In genomic region chr2:59354498-59354897, GRCh38 we compare ENCODE assay signal across 4 cellular contexts.
"Had no signal": no experiment of that assay in that cellular context is flagged by ENCODE, and none has a peak within 500 bp of the region (broad histone marks: within the 10 kb centered on the region; RNA-seq: fewer than 3 reads in every experiment).

No MANE protein-coding gene starts in this region.

- H3K4me1 Mint-ChIP-seq: GM23338, H9, IgD-negative memory B cell had no signal

- H3K27ac Mint-ChIP-seq: GM23338, H9, IgD-negative memory B cell had no signal

- H3K36me3 Mint-ChIP-seq: IgD-negative memory B cell had no signal

- H3K4me3 ChIP-seq: GM23338 had no signal

- H3K4me3 Mint-ChIP-seq: GM23338, H9, IgD-negative memory B cell had no signal

- ATAC-seq: GM23338 had no signal

- DNase-seq: H9, HCEC 1CT had no signal
